In the genomic region with DNA sequence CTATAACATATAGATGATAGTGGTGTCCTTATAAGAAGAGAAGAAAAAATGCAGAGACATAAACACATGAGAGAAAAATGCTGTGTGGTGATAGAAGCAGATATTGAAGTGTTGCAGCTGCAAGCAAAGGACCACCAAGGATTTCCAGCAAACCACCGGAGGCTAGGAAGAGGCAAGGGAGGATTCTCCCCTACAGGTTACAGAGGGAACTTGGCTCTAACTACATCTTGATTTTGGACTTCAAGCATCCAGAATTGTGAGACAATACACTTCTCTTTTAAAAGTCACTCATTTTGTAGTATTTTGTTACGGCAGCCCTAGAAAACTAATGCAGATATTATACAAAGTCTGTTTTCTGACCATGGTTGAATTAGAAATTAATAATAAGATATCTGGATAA, we compare ENCODE assay signal across 29 cellular contexts. TPM values are rescaled to one million over a fixed set of nuclear protein-coding genes. Genes with fewer than 3 reads are reported as not detected.
"Had no signal": no experiment of that assay in that cellular context is flagged by ENCODE, and none has a peak within 500 bp of the region (broad histone marks: within the 10 kb centered on the region; RNA-seq: fewer than 3 reads in every experiment).

No MANE protein-coding gene starts in this region.

- H3K4me1 ChIP-seq: esophagus squamous epithelium, gastrocnemius medialis, heart right ventricle, left lung, lower lobe of right lung had no signal

- DNase-seq: dermis blood vessel endothelial cell; dorsolateral prefrontal cortex; effector CD4-positive, alpha-beta T cell; effector memory CD4-positive, alpha-beta T cell; erythroblast; esophagus squamous epithelium; foreskin fibroblast; foreskin melanocyte; gastrocnemius medialis; glutamatergic neuron; head of caudate nucleus; heart right ventricle; hippocampal formation; left cardiac atrium; left lung; left ventricle myocardium superior; lower lobe of right lung; mesenchymal stem cell; mucosa of descending colon; naive B cell had no signal

- H3K4me1 Mint-ChIP-seq: mesothelial cell of epicardium, naive B cell had no signal

- H3K4me3 ChIP-seq: coronary artery, dorsolateral prefrontal cortex, esophagus squamous epithelium, gastrocnemius medialis, heart right ventricle, left lung, lower lobe of right lung, mucosa of descending colon had no signal

- H3K36me3 ChIP-seq: esophagus squamous epithelium, gastrocnemius medialis, heart right ventricle, left lung, lower lobe of right lung had no signal

- FAIRE-seq: endometrium, islet of Langerhans, keratinocyte had no signal

- H3K27me3 ChIP-seq: esophagus squamous epithelium, left lung had no signal

- H3K27ac Mint-ChIP-seq: mesothelial cell of epicardium had no signal

- H3K9me3 ChIP-seq: esophagus squamous epithelium, gastrocnemius medialis, left lung, lower lobe of right lung, mucosa of descending colon had no signal

- ATAC-seq: esophagus mucosa, gastrocnemius medialis, heart right ventricle, left cardiac atrium, left lung, left ventricle myocardium superior, lower lobe of right lung, mucosa of descending colon had no signal

- H3K27ac ChIP-seq: coronary artery, dorsolateral prefrontal cortex, epithelial cell of prostate, esophagus squamous epithelium, gastrocnemius medialis, heart right ventricle, left lung, lower lobe of right lung had no signal

- H3K36me3 Mint-ChIP-seq: mesothelial cell of epicardium, naive B cell had no signal

- H3K4me3 Mint-ChIP-seq: mesothelial cell of epicardium, naive B cell had no signal

RNA-seq across cellular contexts. Expression of a gene that starts 30.4 kb away (rescaled TPM):
- total RNA-seq: dermis blood vessel endothelial cell, lung microvascular endothelial cell, myocyte had no signal
- polyA plus RNA-seq: keratinocyte had no signal
